ENCODE assay signal across 8 cellular contexts in genomic region chr16:84084570-84085270, GRCh38. TPM values are rescaled to one million over a fixed set of nuclear protein-coding genes. Genes with fewer than 3 reads are reported as not detected.
A peak's percentile ranks its signal among the peaks of the same experiment; 100 is the strongest.
DNase-seq lines count a peak whose midpoint lies in the region; ATAC-seq and TF ChIP-seq lines count a peak whose summit lies in the region.

No MANE protein-coding gene starts in this region.

- H3K27ac ChIP-seq in stomach, result no peak overlapping the region

- H3K27ac Mint-ChIP-seq in natural killer cell, result no peak overlapping the region

- TF ChIP-seq POLR2A in stomach (IDR thresholded peaks at IDR 0.05), result no peak

- peak; percentile 91 for TF ChIP-seq CTCF in epithelial cell of esophagus (IDR thresholded peaks at IDR 0.05; ENCODE audit: insufficient read depth, low read depth, low read length, missing control alignments)
- TF ChIP-seq CTCF in natural killer cell (IDR thresholded peaks at IDR 0.05), result peak; percentile 63
- TF ChIP-seq CTCF in stomach (IDR thresholded peaks at IDR 0.05), result peak in 5 of 7 experiments; percentile 56 to 73 (median 65)

- H3K9me3 Mint-ChIP-seq in natural killer cell, result no peaks in the 10 kb centered on the region

- peaks cover 0 to 30% (median 4%) of the 10 kb centered on the region in 4 donors for H3K4me1 ChIP-seq in stomach

- WGBS in stomach, 5 donors, result 26 to 45% (median 40%) methylated on average over 8 to 11 of the region's 11 CpGs

- peaks cover 11% of the 10 kb centered on the region for H3K36me3 Mint-ChIP-seq in natural killer cell

- H3K27me3 ChIP-seq in stomach, result no peaks in the 10 kb centered on the region

- TF ChIP-seq EP300 in stomach (IDR thresholded peaks at IDR 0.05), result no peak

- peak; percentile 75 for DNase-seq in ELF-1 (ENCODE audit: low read depth, low spot score)
- peak; percentile 3 for DNase-seq in NCI-H774 (lab: John Stamatoyannopoulos, UW)
- peak in 2 of 3 experiments; percentile 27 to 32 for DNase-seq in activated CD8-positive, alpha-beta memory T cell treated with anti-CD3 and anti-CD28 coated beads for 48 hours (ENCODE audit: low read depth in 2 of 3, low spot score in 2 of 3)
- DNase-seq in epithelial cell of esophagus (ENCODE audit: low read depth), result peak; percentile 85
- peak; percentile 36 for DNase-seq in natural killer cell
- DNase-seq in stomach, result peak; percentile 76

- no peaks in the 10 kb centered on the region for H3K27me3 Mint-ChIP-seq in natural killer cell (ENCODE audit: low read depth in 2 of 2)

- H3K4me3 Mint-ChIP-seq in natural killer cell, result no peak overlapping the region

- H3K4me1 Mint-ChIP-seq in natural killer cell, result peaks cover 27 to 37% of the 10 kb centered on the region in 2 donors

- ATAC-seq in HG02973 (IDR thresholded peaks at IDR 0.05; ENCODE audit: unreplicated experiment), result peak; percentile 44
- peak; percentile 65 to 77 (median 75) for ATAC-seq in natural killer cell
- ATAC-seq in HG03439 (IDR thresholded peaks at IDR 0.05; ENCODE audit: unreplicated experiment), result no peak

- H3K4me3 ChIP-seq in epithelial cell of esophagus (ENCODE audit: low read length), result no peak overlapping the region
- no peak overlapping the region for H3K4me3 ChIP-seq in stomach

- no peaks in the 10 kb centered on the region for H3K9me3 ChIP-seq in stomach

- intact Hi-C loops in natural killer cell (cut with micrococcal nuclease) (loop anchor here (1.0 to 2.0 kb wide), 2 partner anchors 91 to 102 kb away; partner anchors contain the start of gene TAF1C), stomach (cut with DNase I; ENCODE audit: low total_unique reads) (loop anchor here (5.0 kb wide), 1 partner anchor 103 kb away; the partner anchor contains the start of gene TAF1C)

- peaks cover 62 to 97% (median 91%) of the 10 kb centered on the region in 4 donors for H3K36me3 ChIP-seq in stomach

RNA-seq across cellular contexts. Expression of gene MBTPS1, which starts 32.0 kb away (rescaled TPM):
- total RNA-seq in natural killer cell (100 to 1,000 TPM in 2 of 3 donors, 10 to 100 TPM in 1; 85.2 to 124 (median 113) TPM), stomach (100 to 1,000 TPM in 2 of 5 donors, 10 to 100 TPM in 3; 53.9 to 112 (median 78.1) TPM)
- 10 to 100 TPM; 21.4 to 33.4 (median 28.2) TPM for polyA plus RNA-seq in stomach

RNA-seq across cellular contexts. Expression of gene SLC38A8, which starts 42.1 kb away (rescaled TPM):
- total RNA-seq in natural killer cell (not detected), stomach (not detected)
- polyA plus RNA-seq in stomach, result under 1 TPM in 1 of 3 donors, not detected in 2; 0.08 TPM

Comparison
In these comparisons a context has a peak if more than half of its experiments do, and no peak if none do; other contexts are left out.
1. DNase-seq: peak in every context shown above with its lines; median percentile 85 in epithelial cell of esophagus; 76 in stomach; 75 in ELF-1; 36 in natural killer cell; 30 in activated CD8-positive, alpha-beta memory T cell treated with anti-CD3 and anti-CD28 coated beads for 48 hours; 3 in NCI-H774.